Comparison of ENCODE assay signal across 16 cellular contexts in the genomic region with DNA sequence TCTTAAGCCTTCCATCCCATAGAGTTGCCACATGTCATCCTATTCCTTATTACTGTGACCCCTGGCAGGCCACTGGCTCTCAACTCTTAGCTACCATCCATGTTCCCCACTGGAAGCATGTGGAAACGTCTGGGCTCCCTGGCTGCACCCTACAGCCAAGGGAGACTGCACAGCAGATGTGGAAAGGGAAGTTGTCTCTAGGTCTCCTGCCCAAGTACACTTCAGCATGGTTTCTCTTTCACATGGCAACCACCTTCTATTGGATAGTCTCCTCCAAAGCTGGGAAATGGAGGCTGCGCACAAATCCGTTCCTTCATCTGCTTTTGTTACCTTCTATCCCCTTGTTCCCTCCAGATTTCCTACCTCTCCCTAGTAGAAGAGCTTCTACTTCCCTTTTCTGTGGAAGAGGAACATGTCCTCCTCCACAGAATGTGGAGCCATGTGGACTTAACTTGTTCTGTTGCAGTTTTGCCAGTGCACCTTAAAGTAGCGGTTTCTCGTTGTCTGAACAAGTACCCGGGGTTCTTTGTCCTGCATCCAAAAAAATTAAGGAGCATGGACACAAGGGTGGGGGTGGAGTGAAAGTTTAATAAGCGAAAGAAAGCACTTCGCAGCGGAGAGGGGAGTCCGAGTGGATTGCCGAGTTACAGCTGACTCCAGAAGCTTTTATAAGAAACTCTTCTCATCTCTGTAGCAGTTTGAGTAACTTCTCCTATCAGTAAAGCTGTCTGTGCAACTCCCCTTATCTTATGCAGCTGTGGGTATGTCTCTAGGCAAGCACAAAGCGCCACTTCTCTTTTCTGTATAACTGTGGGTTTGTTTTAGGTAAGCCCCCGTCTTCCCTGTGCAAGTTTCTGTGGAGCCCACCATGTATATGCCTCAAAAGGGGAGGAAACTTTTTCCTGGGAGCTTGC. TPM values are rescaled to one million over a fixed set of nuclear protein-coding genes. Genes with fewer than 3 reads are reported as not detected.
DNase-seq lines count a peak whose midpoint lies in the region; ATAC-seq and TF ChIP-seq lines count a peak whose summit lies in the region.
"Had no signal": no experiment of that assay in that cellular context is flagged by ENCODE, and none has a peak within 500 bp of the region (broad histone marks: within the 10 kb centered on the region; RNA-seq: fewer than 3 reads in every experiment).

No MANE protein-coding gene starts in this region.

- peaks cover 43% of the 10 kb centered on the region for H3K4me1 Mint-ChIP-seq in dendritic cell treated with granulocyte-macrophage colony-stimulating factor and Interleukin-4, amounts not matched to agents 40 ng/mL and 50 ng/mL, for 4 days (ENCODE audit: low read depth)

- peak overlapping the region; percentile 68 for H3K4me3 Mint-ChIP-seq in dendritic cell treated with granulocyte-macrophage colony-stimulating factor and Interleukin-4, amounts not matched to agents 40 ng/mL and 50 ng/mL, for 4 days

- peak overlapping the region; percentile 88 for H3K27ac Mint-ChIP-seq in dendritic cell treated with granulocyte-macrophage colony-stimulating factor and Interleukin-4, amounts not matched to agents 40 ng/mL and 50 ng/mL, for 4 days

- H3K36me3 Mint-ChIP-seq in dendritic cell treated with granulocyte-macrophage colony-stimulating factor and Interleukin-4, amounts not matched to agents 40 ng/mL and 50 ng/mL, for 4 days (ENCODE audit: low read depth): peaks cover 14% of the 10 kb centered on the region

- TF ChIP-seq CTCF in upper lobe of right lung (IDR thresholded peaks at IDR 0.05): no peak

- H3K27me3 ChIP-seq in upper lobe of right lung: no peaks in the 10 kb centered on the region
- H3K27me3 ChIP-seq: left lung, SJSA1 had no signal

- H3K4me1 ChIP-seq in upper lobe of right lung: no peaks in the 10 kb centered on the region
- H3K4me1 ChIP-seq: left lung, SJSA1 had no signal

- no peak overlapping the region for H3K4me3 ChIP-seq in upper lobe of right lung
- H3K4me3 ChIP-seq: left lung, SJSA1 had no signal

- H3K36me3 ChIP-seq in upper lobe of right lung: no peaks in the 10 kb centered on the region
- H3K36me3 ChIP-seq: SJSA1 had no signal

- H3K27me3 Mint-ChIP-seq in dendritic cell treated with granulocyte-macrophage colony-stimulating factor and Interleukin-4, amounts not matched to agents 40 ng/mL and 50 ng/mL, for 4 days: no peaks in the 10 kb centered on the region

- DNase-seq in Right ventricle myocardium inferior (ENCODE audit: missing footprints): no peak
- DNase-seq in cardiac septum (ENCODE audit: low spot score): no peak
- DNase-seq in NOMO-1 (lab: John Stamatoyannopoulos, UW; ENCODE audit: unreplicated experiment in 2 of 2): peak; percentile 64 to 89
- no peak for DNase-seq in upper lobe of right lung
- DNase-seq in dedifferentiated amniotic fluid mesenchymal stem cell (ENCODE audit: extremely low spot score): no peak
- no peak for DNase-seq in DMS79 (lab: John Stamatoyannopoulos, UW)
- no peak for DNase-seq in NCI-H1417 (lab: John Stamatoyannopoulos, UW)
- DNase-seq: 8988T; activated CD4-positive, alpha-beta T cell treated with anti-CD3 and anti-CD28 coated beads for 48 hours; foreskin fibroblast; KG1; left lung; nucleus accumbens; stimulated activated naive CD8-positive, alpha-beta T cell treated with anti-CD3 and anti-CD28 coated beads, Interleukin-15, Interleukin-2, amounts not matched to agents 100 U/mL and 50 U/mL, for 24 hours had no signal

- no peaks in the 10 kb centered on the region for H3K9me3 ChIP-seq in upper lobe of right lung
- H3K9me3 ChIP-seq: SJSA1 had no signal

- H3K27ac ChIP-seq in upper lobe of right lung: no peak overlapping the region
- H3K27ac ChIP-seq: left lung, SJSA1 had no signal

- ATAC-seq in Right ventricle myocardium inferior (peak; percentile 81), upper lobe of right lung (peak; percentile 58)
- ATAC-seq: left lung; stimulated activated naive CD8-positive, alpha-beta T cell treated with anti-CD3 and anti-CD28 coated beads, Interleukin-15, Interleukin-2, amounts not matched to agents 100 U/mL and 50 U/mL, for 24 hours had no signal

- intact Hi-C loops in Right ventricle myocardium inferior (cut with DNase I) (no loop called here), cardiac septum (cut with DNase I) (no loop called here), upper lobe of right lung (cut with DNase I) (no loop called here)
- intact Hi-C loops in dendritic cell treated with granulocyte-macrophage colony-stimulating factor and Interleukin-4, amounts not matched to agents 40 ng/mL and 50 ng/mL, for 4 days (cut with micrococcal nuclease): no loop called here

- peaks cover 3% of the 10 kb centered on the region for H3K9me3 Mint-ChIP-seq in dendritic cell treated with granulocyte-macrophage colony-stimulating factor and Interleukin-4, amounts not matched to agents 40 ng/mL and 50 ng/mL, for 4 days

RNA-seq across cellular contexts. Expression of gene HMGB2, which starts 52.5 kb away (rescaled TPM):
- total RNA-seq in Right ventricle myocardium inferior: 42.1 TPM
- 41.8 TPM for total RNA-seq in cardiac septum
- total RNA-seq in upper lobe of right lung: 43.4 TPM

Comparison
In these comparisons a context has a peak if more than half of its experiments do, and no peak if none do; other contexts are left out.
1. DNase-seq: peak in NOMO-1 (2 of 2); none in Right ventricle myocardium inferior (single experiment), cardiac septum (single experiment), upper lobe of right lung (single experiment), dedifferentiated amniotic fluid mesenchymal stem cell (single experiment), DMS79 (single experiment) and NCI-H1417 (0 of 3).